ENCODE assay signal across 8 cellular contexts in the genomic region with DNA sequence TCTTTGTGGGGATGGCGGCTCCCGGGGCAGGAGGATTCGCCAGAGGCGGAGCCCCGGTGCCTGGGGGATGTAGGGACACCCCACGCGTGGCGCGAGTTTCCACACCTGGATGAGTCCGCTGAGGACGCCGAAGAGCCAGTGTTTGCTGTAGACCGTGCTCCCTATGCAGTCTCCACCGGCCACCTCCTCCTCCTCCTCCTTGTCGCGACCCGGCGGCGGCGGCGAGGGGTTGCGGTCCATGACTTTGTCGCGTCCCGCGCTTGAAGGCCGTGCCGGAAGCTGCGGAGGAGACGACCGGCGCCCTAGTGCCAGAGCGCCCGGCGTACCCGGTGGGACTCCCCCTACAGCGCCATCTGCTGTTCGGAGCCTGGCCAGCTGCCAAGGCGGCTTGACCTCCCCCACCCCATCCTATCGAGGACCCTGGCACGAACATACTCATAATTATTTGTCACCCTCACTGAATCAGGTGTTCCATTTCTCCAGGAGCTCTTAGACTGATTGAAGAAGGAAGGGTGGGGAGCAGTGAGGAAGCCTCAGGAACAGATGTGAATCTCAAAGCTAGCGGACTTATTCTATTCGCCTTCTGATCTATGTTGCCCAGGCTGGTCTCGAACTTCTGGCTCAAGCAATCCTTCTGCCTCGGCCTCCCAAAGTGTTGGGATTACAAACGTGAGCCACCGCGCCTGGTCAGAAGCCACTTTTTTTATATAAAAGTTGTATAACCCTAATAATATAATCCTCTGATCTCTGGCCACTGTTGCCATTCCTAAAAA. TPM values are rescaled to one million over a fixed set of nuclear protein-coding genes. Genes with fewer than 3 reads are reported as not detected.
DNase-seq lines count a peak whose midpoint lies in the region; ATAC-seq lines count a peak whose summit lies in the region.

A gene with protein sequence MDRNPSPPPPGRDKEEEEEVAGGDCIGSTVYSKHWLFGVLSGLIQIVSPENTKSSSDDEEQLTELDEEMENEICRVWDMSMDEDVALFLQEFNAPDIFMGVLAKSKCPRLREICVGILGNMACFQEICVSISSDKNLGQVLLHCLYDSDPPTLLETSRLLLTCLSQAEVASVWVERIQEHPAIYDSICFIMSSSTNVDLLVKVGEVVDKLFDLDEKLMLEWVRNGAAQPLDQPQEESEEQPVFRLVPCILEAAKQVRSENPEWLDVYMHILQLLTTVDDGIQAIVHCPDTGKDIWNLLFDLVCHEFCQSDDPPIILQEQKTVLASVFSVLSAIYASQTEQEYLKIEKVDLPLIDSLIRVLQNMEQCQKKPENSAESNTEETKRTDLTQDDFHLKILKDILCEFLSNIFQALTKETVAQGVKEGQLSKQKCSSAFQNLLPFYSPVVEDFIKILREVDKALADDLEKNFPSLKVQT (minus strand): TSS at position 281 of the 773 bp plus-strand sequence. CDS start 41 bp downstream, at position 240.

- peak; percentile 98 for ATAC-seq in GM19023 (IDR thresholded peaks at IDR 0.05; ENCODE audit: unreplicated experiment)
- peak; percentile 94 for ATAC-seq in HG03280 (IDR thresholded peaks at IDR 0.05; ENCODE audit: unreplicated experiment)
- ATAC-seq in activated CD4-positive, CD25-positive, alpha-beta regulatory T cell treated with anti-CD3 and anti-CD28 coated beads, Interleukin-2, amount 50 U/mL, for 24 hours: peak; percentile 97 to 98

- DNase-seq in AML-193 (lab: John Stamatoyannopoulos, UW): peak; percentile 66 to 75
- peak; percentile 75 for DNase-seq in NCI-H345 treated with DMSO at 0.1 percent for 48 hours (lab: John Stamatoyannopoulos, UW; ENCODE audit: unreplicated experiment)
- peak; percentile 82 for DNase-seq in cerebellum (ENCODE audit: low spot score)
- DNase-seq in kidney glomerular epithelial cell (lab: John Stamatoyannopoulos, UW): peak; percentile 70
- DNase-seq in stimulated activated CD4-positive, alpha-beta T cell treated with anti-CD3 and anti-CD28 coated beads, Interleukin-1b, Interleukin-23, amount 100 ng/mL, for 1 hour (ENCODE audit: low read depth in 2 of 2): peak; percentile 68 to 85

RNA-seq across cellular contexts. Expression of the gene that starts here (rescaled TPM):
- total RNA-seq in cerebellum: 32.6 TPM

Comparison
In these comparisons a context has a peak if more than half of its experiments do, and no peak if none do; other contexts are left out.
1. Peak in every context shown above with its lines: DNase-seq and ATAC-seq.